1 cellular context compared by ENCODE assay signal in the genomic region with DNA sequence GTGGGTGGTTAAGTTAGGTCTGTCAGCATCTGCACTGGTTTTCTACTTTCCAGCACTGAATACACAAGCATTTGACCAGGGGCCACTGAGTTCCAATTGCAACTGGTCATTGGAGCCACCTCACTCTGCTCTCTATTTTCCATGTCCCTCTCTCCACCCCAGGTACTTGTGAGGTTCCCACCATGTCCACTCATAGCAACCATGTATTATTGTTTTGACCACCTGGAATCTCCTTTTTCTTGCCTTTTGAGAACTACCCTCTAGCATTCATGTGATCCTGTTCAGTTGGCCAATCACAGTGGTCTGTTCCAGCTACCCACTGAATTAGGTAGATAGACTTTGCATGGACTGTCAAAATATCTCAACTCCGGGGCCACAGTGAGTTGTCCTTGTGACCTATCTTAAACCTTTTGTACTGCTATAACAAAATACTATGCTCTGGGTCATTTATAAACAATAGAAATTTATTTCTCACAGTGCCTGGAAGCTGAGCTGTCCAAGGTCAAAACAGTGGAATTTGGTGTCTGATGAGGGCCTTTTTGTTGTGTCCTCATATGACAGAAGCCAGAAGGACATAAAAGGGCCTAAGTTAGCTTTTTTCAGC.
TF ChIP-seq lines count a peak whose summit lies in the region.

No MANE protein-coding gene starts in this region.

TF ChIP-seq in HepG2, 621 proteins besides CTCF, POLR2A, EP300 and RAD21:
- TF ChIP-seq SOX6 (IDR thresholded peaks at IDR 0.05) (no peak), SOX6 (CRISPR knock-in tag; IDR thresholded peaks at IDR 0.05) (peak; percentile 77), ZNF816 (CRISPR knock-in tag; IDR thresholded peaks at IDR 0.05; ENCODE audit: borderline replicate concordance) (no peak), NCOA2 (CRISPR knock-in tag; IDR thresholded peaks at IDR 0.05) (peak; percentile 50; the same call in 1 of the 2 replicates), SOX13 (IDR thresholded peaks at IDR 0.05) (no peak), SOX13 (CRISPR knock-in tag; conservative IDR thresholded peaks at IDR 0.05 in 1 of 2, IDR thresholded peaks at IDR 0.05 in 1 of 2) (peak in 1 of 2 experiments; percentile 90; a peak in 2 of 4 replicates), ASH2L (IDR thresholded peaks at IDR 0.05; ENCODE audit: insufficient read length, low read depth, low read length) (peak; percentile 31), ZNF12 (CRISPR knock-in tag; IDR thresholded peaks at IDR 0.05) (peak; percentile 31; the same call in 1 of the 2 replicates), NCOR1 (IDR thresholded peaks at IDR 0.05; ENCODE audit: borderline replicate concordance, low read length) (peak; percentile 27; the same call in 1 of the 2 replicates), NFIB (CRISPR knock-in tag; IDR thresholded peaks at IDR 0.05; ENCODE audit: borderline replicate concordance) (no peak), RARA (CRISPR knock-in tag; IDR thresholded peaks at IDR 0.05) (peak; percentile 26; the same call in 1 of the 2 replicates), POGZ (CRISPR knock-in tag; IDR thresholded peaks at IDR 0.05) (peak; percentile 29; the same call in 1 of the 2 replicates), ZNF782 (CRISPR knock-in tag; IDR thresholded peaks at IDR 0.05; ENCODE audit: borderline replicate concordance) (peak; percentile 46; the same call in 1 of the 2 replicates), ESRRA (CRISPR knock-in tag; IDR thresholded peaks at IDR 0.05; ENCODE audit: low read depth) (0 out of 2 replicates have a peak, but pooled peaks have one; percentile 27), CEBPG (CRISPR knock-in tag; IDR thresholded peaks at IDR 0.05) (no peak; the same call in 1 of the 2 replicates), SOX5 (CRISPR knock-in tag; IDR thresholded peaks at IDR 0.05; ENCODE audit: borderline replicate concordance) (peak; percentile 84; the same call in 1 of the 2 replicates), SAP130 (CRISPR knock-in tag; IDR thresholded peaks at IDR 0.05; ENCODE audit: low read depth) (0 out of 2 replicates have a peak, but pooled peaks have one; percentile 22), RXRB (CRISPR knock-in tag; IDR thresholded peaks at IDR 0.05; ENCODE audit: borderline replicate concordance) (peak; percentile 40; the same call in 1 of the 2 replicates)
- TF ChIP-seq, protein P1, sequence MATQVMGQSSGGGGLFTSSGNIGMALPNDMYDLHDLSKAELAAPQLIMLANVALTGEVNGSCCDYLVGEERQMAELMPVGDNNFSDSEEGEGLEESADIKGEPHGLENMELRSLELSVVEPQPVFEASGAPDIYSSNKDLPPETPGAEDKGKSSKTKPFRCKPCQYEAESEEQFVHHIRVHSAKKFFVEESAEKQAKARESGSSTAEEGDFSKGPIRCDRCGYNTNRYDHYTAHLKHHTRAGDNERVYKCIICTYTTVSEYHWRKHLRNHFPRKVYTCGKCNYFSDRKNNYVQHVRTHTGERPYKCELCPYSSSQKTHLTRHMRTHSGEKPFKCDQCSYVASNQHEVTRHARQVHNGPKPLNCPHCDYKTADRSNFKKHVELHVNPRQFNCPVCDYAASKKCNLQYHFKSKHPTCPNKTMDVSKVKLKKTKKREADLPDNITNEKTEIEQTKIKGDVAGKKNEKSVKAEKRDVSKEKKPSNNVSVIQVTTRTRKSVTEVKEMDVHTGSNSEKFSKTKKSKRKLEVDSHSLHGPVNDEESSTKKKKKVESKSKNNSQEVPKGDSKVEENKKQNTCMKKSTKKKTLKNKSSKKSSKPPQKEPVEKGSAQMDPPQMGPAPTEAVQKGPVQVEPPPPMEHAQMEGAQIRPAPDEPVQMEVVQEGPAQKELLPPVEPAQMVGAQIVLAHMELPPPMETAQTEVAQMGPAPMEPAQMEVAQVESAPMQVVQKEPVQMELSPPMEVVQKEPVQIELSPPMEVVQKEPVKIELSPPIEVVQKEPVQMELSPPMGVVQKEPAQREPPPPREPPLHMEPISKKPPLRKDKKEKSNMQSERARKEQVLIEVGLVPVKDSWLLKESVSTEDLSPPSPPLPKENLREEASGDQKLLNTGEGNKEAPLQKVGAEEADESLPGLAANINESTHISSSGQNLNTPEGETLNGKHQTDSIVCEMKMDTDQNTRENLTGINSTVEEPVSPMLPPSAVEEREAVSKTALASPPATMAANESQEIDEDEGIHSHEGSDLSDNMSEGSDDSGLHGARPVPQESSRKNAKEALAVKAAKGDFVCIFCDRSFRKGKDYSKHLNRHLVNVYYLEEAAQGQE (IDR thresholded peaks at IDR 0.05; ENCODE audit: borderline replicate concordance in 1 of 2, low read depth in 1 of 2, low read length in 2 of 2) = peak in 1 of 2 experiments; percentile 68; a peak in 2 of 4 replicates
- TF ChIP-seq, protein P2, sequence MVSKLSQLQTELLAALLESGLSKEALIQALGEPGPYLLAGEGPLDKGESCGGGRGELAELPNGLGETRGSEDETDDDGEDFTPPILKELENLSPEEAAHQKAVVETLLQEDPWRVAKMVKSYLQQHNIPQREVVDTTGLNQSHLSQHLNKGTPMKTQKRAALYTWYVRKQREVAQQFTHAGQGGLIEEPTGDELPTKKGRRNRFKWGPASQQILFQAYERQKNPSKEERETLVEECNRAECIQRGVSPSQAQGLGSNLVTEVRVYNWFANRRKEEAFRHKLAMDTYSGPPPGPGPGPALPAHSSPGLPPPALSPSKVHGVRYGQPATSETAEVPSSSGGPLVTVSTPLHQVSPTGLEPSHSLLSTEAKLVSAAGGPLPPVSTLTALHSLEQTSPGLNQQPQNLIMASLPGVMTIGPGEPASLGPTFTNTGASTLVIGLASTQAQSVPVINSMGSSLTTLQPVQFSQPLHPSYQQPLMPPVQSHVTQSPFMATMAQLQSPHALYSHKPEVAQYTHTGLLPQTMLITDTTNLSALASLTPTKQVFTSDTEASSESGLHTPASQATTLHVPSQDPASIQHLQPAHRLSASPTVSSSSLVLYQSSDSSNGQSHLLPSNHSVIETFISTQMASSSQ (IDR thresholded peaks at IDR 0.05; ENCODE audit: low read depth) = no peak
- TF ChIP-seq, protein P2 (CRISPR knock-in tag; IDR thresholded peaks at IDR 0.05; ENCODE audit: borderline replicate concordance) = peak; percentile 43; the same call in 1 of the 2 replicates
- TF ChIP-seq, protein P3, sequence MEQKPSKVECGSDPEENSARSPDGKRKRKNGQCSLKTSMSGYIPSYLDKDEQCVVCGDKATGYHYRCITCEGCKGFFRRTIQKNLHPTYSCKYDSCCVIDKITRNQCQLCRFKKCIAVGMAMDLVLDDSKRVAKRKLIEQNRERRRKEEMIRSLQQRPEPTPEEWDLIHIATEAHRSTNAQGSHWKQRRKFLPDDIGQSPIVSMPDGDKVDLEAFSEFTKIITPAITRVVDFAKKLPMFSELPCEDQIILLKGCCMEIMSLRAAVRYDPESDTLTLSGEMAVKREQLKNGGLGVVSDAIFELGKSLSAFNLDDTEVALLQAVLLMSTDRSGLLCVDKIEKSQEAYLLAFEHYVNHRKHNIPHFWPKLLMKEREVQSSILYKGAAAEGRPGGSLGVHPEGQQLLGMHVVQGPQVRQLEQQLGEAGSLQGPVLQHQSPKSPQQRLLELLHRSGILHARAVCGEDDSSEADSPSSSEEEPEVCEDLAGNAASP (CRISPR knock-in tag; IDR thresholded peaks at IDR 0.05; ENCODE audit: borderline replicate concordance) = peak; percentile 70; the same call in 1 of the 2 replicates
- TF ChIP-seq, protein P4, sequence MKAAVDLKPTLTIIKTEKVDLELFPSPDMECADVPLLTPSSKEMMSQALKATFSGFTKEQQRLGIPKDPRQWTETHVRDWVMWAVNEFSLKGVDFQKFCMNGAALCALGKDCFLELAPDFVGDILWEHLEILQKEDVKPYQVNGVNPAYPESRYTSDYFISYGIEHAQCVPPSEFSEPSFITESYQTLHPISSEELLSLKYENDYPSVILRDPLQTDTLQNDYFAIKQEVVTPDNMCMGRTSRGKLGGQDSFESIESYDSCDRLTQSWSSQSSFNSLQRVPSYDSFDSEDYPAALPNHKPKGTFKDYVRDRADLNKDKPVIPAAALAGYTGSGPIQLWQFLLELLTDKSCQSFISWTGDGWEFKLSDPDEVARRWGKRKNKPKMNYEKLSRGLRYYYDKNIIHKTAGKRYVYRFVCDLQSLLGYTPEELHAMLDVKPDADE (CRISPR knock-in tag; IDR thresholded peaks at IDR 0.05) = no peak
- TF ChIP-seq, protein P5, sequence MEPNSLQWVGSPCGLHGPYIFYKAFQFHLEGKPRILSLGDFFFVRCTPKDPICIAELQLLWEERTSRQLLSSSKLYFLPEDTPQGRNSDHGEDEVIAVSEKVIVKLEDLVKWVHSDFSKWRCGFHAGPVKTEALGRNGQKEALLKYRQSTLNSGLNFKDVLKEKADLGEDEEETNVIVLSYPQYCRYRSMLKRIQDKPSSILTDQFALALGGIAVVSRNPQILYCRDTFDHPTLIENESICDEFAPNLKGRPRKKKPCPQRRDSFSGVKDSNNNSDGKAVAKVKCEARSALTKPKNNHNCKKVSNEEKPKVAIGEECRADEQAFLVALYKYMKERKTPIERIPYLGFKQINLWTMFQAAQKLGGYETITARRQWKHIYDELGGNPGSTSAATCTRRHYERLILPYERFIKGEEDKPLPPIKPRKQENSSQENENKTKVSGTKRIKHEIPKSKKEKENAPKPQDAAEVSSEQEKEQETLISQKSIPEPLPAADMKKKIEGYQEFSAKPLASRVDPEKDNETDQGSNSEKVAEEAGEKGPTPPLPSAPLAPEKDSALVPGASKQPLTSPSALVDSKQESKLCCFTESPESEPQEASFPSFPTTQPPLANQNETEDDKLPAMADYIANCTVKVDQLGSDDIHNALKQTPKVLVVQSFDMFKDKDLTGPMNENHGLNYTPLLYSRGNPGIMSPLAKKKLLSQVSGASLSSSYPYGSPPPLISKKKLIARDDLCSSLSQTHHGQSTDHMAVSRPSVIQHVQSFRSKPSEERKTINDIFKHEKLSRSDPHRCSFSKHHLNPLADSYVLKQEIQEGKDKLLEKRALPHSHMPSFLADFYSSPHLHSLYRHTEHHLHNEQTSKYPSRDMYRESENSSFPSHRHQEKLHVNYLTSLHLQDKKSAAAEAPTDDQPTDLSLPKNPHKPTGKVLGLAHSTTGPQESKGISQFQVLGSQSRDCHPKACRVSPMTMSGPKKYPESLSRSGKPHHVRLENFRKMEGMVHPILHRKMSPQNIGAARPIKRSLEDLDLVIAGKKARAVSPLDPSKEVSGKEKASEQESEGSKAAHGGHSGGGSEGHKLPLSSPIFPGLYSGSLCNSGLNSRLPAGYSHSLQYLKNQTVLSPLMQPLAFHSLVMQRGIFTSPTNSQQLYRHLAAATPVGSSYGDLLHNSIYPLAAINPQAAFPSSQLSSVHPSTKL (CRISPR knock-in tag; IDR thresholded peaks at IDR 0.05) = peak; percentile 57; the same call in 1 of the 2 replicates
